ENCODE assay signal across 19 cellular contexts in the genomic region with DNA sequence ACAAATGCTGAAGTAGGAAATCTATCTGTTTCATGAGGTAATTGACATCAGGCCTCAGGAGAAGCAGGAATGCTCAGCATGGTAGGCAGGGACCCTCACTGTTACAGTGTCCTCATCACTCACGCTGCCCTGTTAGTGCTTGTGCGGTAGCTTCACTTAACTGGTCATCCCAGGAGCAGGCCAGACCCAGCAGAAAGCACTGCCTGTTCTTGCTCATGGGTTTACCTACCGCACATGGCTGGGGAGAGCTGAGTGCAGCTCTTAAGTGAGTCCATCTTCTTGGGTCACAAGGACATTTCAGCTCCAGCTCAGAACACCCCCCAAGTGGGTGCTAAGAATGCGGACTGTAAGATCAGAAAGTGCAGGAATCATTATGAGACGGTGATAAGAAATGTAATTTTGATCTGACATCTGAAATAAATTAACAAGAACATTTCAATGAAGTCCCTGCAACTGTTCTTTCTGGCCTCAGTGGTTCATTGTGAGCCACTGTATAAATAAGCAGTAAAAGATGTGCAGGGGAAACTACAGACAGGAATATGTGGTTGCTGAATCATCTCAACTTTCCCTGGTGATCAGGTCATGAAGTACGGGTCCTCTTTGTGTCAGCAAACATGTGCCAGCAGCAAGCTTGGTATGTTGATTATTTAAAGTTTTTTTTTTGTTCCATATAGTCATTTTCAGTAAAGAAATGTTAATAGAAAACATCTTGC.
A peak's percentile ranks its signal among the peaks of the same experiment; 100 is the strongest.
DNase-seq lines count a peak whose midpoint lies in the region; ATAC-seq lines count a peak whose summit lies in the region.
"Had no signal": no experiment of that assay in that cellular context is flagged by ENCODE, and none has a peak within 500 bp of the region (broad histone marks: within the 10 kb centered on the region; RNA-seq: fewer than 3 reads in every experiment).

No MANE protein-coding gene starts in this region.

- H3K36me3 ChIP-seq in mesenchymal stem cell (ENCODE audit: control insufficient read depth in 1 of 2, insufficient read depth in 2 of 2, low read depth in 1 of 2, low read length in 2 of 2), result no peaks in the 10 kb centered on the region
- H3K36me3 ChIP-seq: BLaER1, stomach had no signal

- no peak overlapping the region for H2AFZ ChIP-seq in mesenchymal stem cell (ENCODE audit: low read depth, low read length)

- peaks cover 3% of the 10 kb centered on the region for H3K4me1 ChIP-seq in mesenchymal stem cell (ENCODE audit: control insufficient read depth, insufficient read depth, low read depth, low read length)
- H3K4me1 ChIP-seq: BLaER1, body of pancreas, foreskin keratinocyte, stomach had no signal

- H3K9me3 ChIP-seq in mesenchymal stem cell (ENCODE audit: control insufficient read depth, low read length), result peaks cover 4% of the 10 kb centered on the region
- H3K9me3 ChIP-seq: BLaER1, body of pancreas, stomach had no signal

- peak overlapping the region in 1 of 2 experiments; percentile 46 for H3K4ac ChIP-seq in mesenchymal stem cell (ENCODE audit: low read depth in 1 of 2, low read length in 2 of 2)

- no peak overlapping the region for H3K4me3 ChIP-seq in mesenchymal stem cell (ENCODE audit: insufficient read depth in 1 of 2, low read depth in 1 of 2, low read length in 2 of 2)
- H3K4me3 ChIP-seq: BLaER1, body of pancreas, stomach had no signal

- no peaks in the 10 kb centered on the region for H3K79me1 ChIP-seq in mesenchymal stem cell (replicated peaks; ENCODE audit: low read length, poor library complexity, severe bottlenecking)

- H3K23ac ChIP-seq in mesenchymal stem cell (ENCODE audit: low read length in 2 of 2), result no peak overlapping the region

- no peak overlapping the region for H3K14ac ChIP-seq in mesenchymal stem cell (ENCODE audit: low read length in 2 of 2)

- H3K27me3 ChIP-seq in mesenchymal stem cell (ENCODE audit: control insufficient read depth in 1 of 2, insufficient read depth in 1 of 2, low read length in 2 of 2), result no peaks in the 10 kb centered on the region
- H3K27me3 ChIP-seq: BLaER1, body of pancreas, foreskin keratinocyte, stomach had no signal

- no peak overlapping the region for H3K27ac ChIP-seq in mesenchymal stem cell (ENCODE audit: low read length, poor library complexity, severe bottlenecking)
- H3K27ac ChIP-seq: BLaER1, body of pancreas, foreskin keratinocyte, stomach had no signal

- WGBS in mesenchymal stem cell, result 67% methylated on average over 3 of the region's 6 CpGs

- H3K18ac ChIP-seq in mesenchymal stem cell (ENCODE audit: low read depth in 1 of 2, low read length in 2 of 2), result peak overlapping the region in 1 of 2 experiments; percentile 67

- H2BK120ac ChIP-seq in mesenchymal stem cell (ENCODE audit: low read depth, low read length), result no peak overlapping the region

- peak overlapping the region; percentile 27 for H4K8ac ChIP-seq in mesenchymal stem cell (ENCODE audit: low read length)

- no peak overlapping the region for H3K4me2 ChIP-seq in mesenchymal stem cell (ENCODE audit: low read length, poor library complexity, severe bottlenecking)
- H3K4me2 ChIP-seq: BLaER1 had no signal

- H3K9ac ChIP-seq in mesenchymal stem cell (ENCODE audit: low read length), result no peak overlapping the region
- H3K9ac ChIP-seq: BLaER1 had no signal

- H2BK5ac ChIP-seq in mesenchymal stem cell (ENCODE audit: low read depth, low read length, poor library complexity, severe bottlenecking), result no peak overlapping the region

- DNase-seq in AG20443 (ENCODE audit: low spot score), result peak; percentile 25
- DNase-seq in M059J (ENCODE audit: low read depth), result peak; percentile 67
- peak; percentile 31 for DNase-seq in brain pericyte (ENCODE audit: low read depth, low spot score)
- DNase-seq in mesenchymal stem cell, result peak; percentile 60
- no peak for DNase-seq in NCI-H2029 treated with DMSO at 0.1 percent for 48 hours (lab: John Stamatoyannopoulos, UW)
- DNase-seq in superior temporal gyrus (ENCODE audit: extremely low spot score), result no peak
- no peak for DNase-seq in NCI-H2029 (lab: John Stamatoyannopoulos, UW)
- DNase-seq: body of pancreas; naive thymus-derived CD4-positive, alpha-beta T cell; NCI-H1694 treated with DMSO at 0.1 percent for 48 hours; NCI-H524 treated with DMSO at 0.1 percent for 48 hours; stimulated activated CD4-positive, alpha-beta T cell treated with anti-CD3 and anti-CD28 coated beads, Interleukin-15, amount 100 ng/mL, for 24 hours; stomach; T-cell had no signal

- peak overlapping the region; percentile 28 to 29 for H2BK12ac ChIP-seq in mesenchymal stem cell (ENCODE audit: low read length in 2 of 2)

- no peak overlapping the region for H4K91ac ChIP-seq in mesenchymal stem cell (ENCODE audit: low read length)

- H2BK15ac ChIP-seq in mesenchymal stem cell (ENCODE audit: low read depth, poor library complexity, severe bottlenecking), result no peak overlapping the region

- no peak overlapping the region for H2AK5ac ChIP-seq in mesenchymal stem cell (ENCODE audit: low read length, severe bottlenecking)

- no peak for ATAC-seq in HG02885 (IDR thresholded peaks at IDR 0.05; ENCODE audit: poor library complexity, unreplicated experiment)
- ATAC-seq: body of pancreas; foreskin keratinocyte; naive thymus-derived CD4-positive, alpha-beta T cell; Panc1; T-cell; WTC11 had no signal

Comparison
In these comparisons a context has a peak if more than half of its experiments do, and no peak if none do; other contexts are left out.
1. DNase-seq: peak in AG20443 (single experiment), M059J (single experiment), brain pericyte (single experiment) and mesenchymal stem cell (single experiment); none in NCI-H2029 treated with DMSO at 0.1 percent for 48 hours (single experiment), superior temporal gyrus (single experiment) and NCI-H2029 (single experiment).